Comparison of ENCODE assay signal across 26 cellular contexts in genomic region chr1:72101840-72102632, GRCh38.
"Had no signal": no experiment of that assay in that cellular context is flagged by ENCODE, and none has a peak within 500 bp of the region (broad histone marks: within the 10 kb centered on the region; RNA-seq: fewer than 3 reads in every experiment).

No MANE protein-coding gene starts in this region.

- H3K9me3 ChIP-seq: left ventricle myocardium inferior, neutrophil, ovary, right atrium auricular region, suprapubic skin, thoracic aorta, tibial artery, upper lobe of right lung had no signal

- H2AFZ ChIP-seq: neural progenitor cell had no signal

- H3K27ac ChIP-seq: left ventricle myocardium inferior, neural progenitor cell, neutrophil, ovary, right atrium auricular region, skin epidermis, suprapubic skin, thoracic aorta, tibial artery, upper lobe of right lung had no signal

- H3K27me3 ChIP-seq: neural progenitor cell, neutrophil, ovary, right atrium auricular region, suprapubic skin, tibial artery, upper lobe of right lung had no signal

- H3K9ac ChIP-seq: neural progenitor cell had no signal

- H3K4me2 ChIP-seq: neural progenitor cell had no signal

- ATAC-seq: natural killer cell; sciatic nerve; stimulated activated effector memory CD8-positive, alpha-beta T cell treated with anti-CD3 and anti-CD28 coated beads, Interleukin-12 subunit alpha, Interleukin-12 subunit beta, amount 100 ng/mL, for 72 hours; upper lobe of right lung had no signal

- DNase-seq: hypothalamus; immature natural killer cell; islet precursor cell; left ventricle myocardium inferior; mesendoderm; naive B cell; natural killer cell; nephron progenitor cell; ovary; stimulated activated CD4-positive, alpha-beta T cell treated with anti-CD3 and anti-CD28 coated beads, Interleukin-12 subunit alpha, Interleukin-12 subunit beta, amount 100 ng/mL, for 4 hours; stimulated activated CD4-positive, alpha-beta T cell treated with anti-CD3 and anti-CD28 coated beads, Interleukin-15, amount 100 ng/mL, for 24 hours; stimulated activated CD4-positive, alpha-beta T cell treated with anti-CD3 and anti-CD28 coated beads, Interleukin-4, amount 100 ng/mL, for 24 hours; stimulated activated naive CD4-positive, alpha-beta T cell; tibial artery; trophoblast cell; upper lobe of right lung had no signal

- FAIRE-seq: urothelium cell line had no signal

- H3K36me3 ChIP-seq: left ventricle myocardium inferior, neural progenitor cell, neutrophil, ovary, right atrium auricular region, suprapubic skin, thoracic aorta, tibial artery, upper lobe of right lung had no signal

- H3K4me3 ChIP-seq: left ventricle myocardium inferior, lung, neural progenitor cell, ovary, right atrium auricular region, skin epidermis, suprapubic skin, thoracic aorta, tibial artery, upper lobe of right lung had no signal

- H3K4me1 ChIP-seq: left ventricle myocardium inferior, neural progenitor cell, right atrium auricular region, suprapubic skin, tibial artery, upper lobe of right lung had no signal
